ENCODE assay signal across 8 cellular contexts in genomic region chr15:90201150-90201943, GRCh38. TPM values are rescaled to one million over a fixed set of nuclear protein-coding genes. Genes with fewer than 3 reads are reported as not detected.
A peak's percentile ranks its signal among the peaks of the same experiment; 100 is the strongest.
DNase-seq lines count a peak whose midpoint lies in the region; ATAC-seq and TF ChIP-seq lines count a peak whose summit lies in the region.

SEMA4B (plus strand) TSS chr15:90201330; CDS start chr15:90201579, 249 bp downstream.

- no peak for TF ChIP-seq CTCF in glutamatergic neuron (IDR thresholded peaks at IDR 0.05; ENCODE audit: partially characterized antibody, unreplicated experiment)
- no peak for TF ChIP-seq CTCF in osteocyte (IDR thresholded peaks at IDR 0.05)
- TF ChIP-seq CTCF in tibial artery (IDR thresholded peaks at IDR 0.05): peak in 1 of 2 experiments; percentile 3

- H3K27me3 ChIP-seq in HUES64 (ENCODE audit: insufficient read depth, low read length) (no peaks in the 10 kb centered on the region), tibial artery (no peaks in the 10 kb centered on the region)

- peaks cover 14% of the 10 kb centered on the region for H3K4me1 ChIP-seq in HUES64 (ENCODE audit: insufficient read depth, low read length)
- peaks cover 0 to 54% (median 43%) of the 10 kb centered on the region in 4 donors for H3K4me1 ChIP-seq in tibial artery

- under 1% methylated on average over 86 of the region's 86 CpGs for WGBS in HUES64

- H3K9ac ChIP-seq in HUES64 (ENCODE audit: low read depth, low read length) (peak within 1 kb of the TSS; percentile 87), SK-N-MC (ENCODE audit: insufficient read length) (peak within 1 kb of the TSS; percentile 69)

- H3K27ac Mint-ChIP-seq in glutamatergic neuron (ENCODE audit: unreplicated experiment) (peak within 1 kb of the TSS; percentile 80), osteocyte (ENCODE audit: unreplicated experiment) (peak within 1 kb of the TSS; percentile 52)

- peaks cover 8% of the 10 kb centered on the region for H3K9me3 Mint-ChIP-seq in glutamatergic neuron (ENCODE audit: unreplicated experiment)
- no peaks in the 10 kb centered on the region for H3K9me3 Mint-ChIP-seq in osteocyte (ENCODE audit: unreplicated experiment)

- H3K4me3 Mint-ChIP-seq in glutamatergic neuron (ENCODE audit: unreplicated experiment) (peak within 1 kb of the TSS; percentile 97), osteocyte (ENCODE audit: unreplicated experiment) (peak within 1 kb of the TSS; percentile 83)

- H3K4me3 ChIP-seq in HUES64 (ENCODE audit: low read length) (peak within 1 kb of the TSS; percentile 93), SK-N-MC (peak within 1 kb of the TSS; percentile 88), tibial artery (peak within 1 kb of the TSS; percentile 71 to 96)

- H3K27me3 Mint-ChIP-seq in glutamatergic neuron (ENCODE audit: unreplicated experiment) (peaks cover 10% of the 10 kb centered on the region), osteocyte (ENCODE audit: unreplicated experiment) (no peaks in the 10 kb centered on the region)

- H3K4me1 Mint-ChIP-seq in glutamatergic neuron (ENCODE audit: low read depth, unreplicated experiment) (peaks cover 5% of the 10 kb centered on the region), osteocyte (ENCODE audit: unreplicated experiment) (peaks cover 21% of the 10 kb centered on the region)

- intact Hi-C loops in tibial artery (cut with DNase I; ENCODE audit: low total_unique reads): loop anchor here (5.0 kb wide), 1 partner anchor 39 kb away; no protein-coding TSS in a partner anchor

- no peaks in the 10 kb centered on the region for H3K36me3 Mint-ChIP-seq in glutamatergic neuron (ENCODE audit: unreplicated experiment)
- peaks cover 4% of the 10 kb centered on the region for H3K36me3 Mint-ChIP-seq in osteocyte (ENCODE audit: unreplicated experiment)

- H3K36me3 ChIP-seq in HUES64 (ENCODE audit: insufficient read depth, low read length) (no peaks in the 10 kb centered on the region), SK-N-MC (ENCODE audit: insufficient read depth, low read length) (no peaks in the 10 kb centered on the region), tibial artery (peaks cover 0 to 11% (median 0%) of the 10 kb centered on the region in 3 donors)

- no peaks in the 10 kb centered on the region for H3K9me3 ChIP-seq in HUES64 (ENCODE audit: insufficient read depth, low read depth, low read length)
- H3K9me3 ChIP-seq in SK-N-MC (ENCODE audit: low read depth, low read length): no peaks in the 10 kb centered on the region
- no peaks in the 10 kb centered on the region for H3K9me3 ChIP-seq in tibial artery

- peak; percentile 87 for ATAC-seq in GM21390 (IDR thresholded peaks at IDR 0.05; ENCODE audit: unreplicated experiment)

- peak; percentile 25 for DNase-seq in DMS79 (lab: John Stamatoyannopoulos, UW)
- no peak for DNase-seq in SK-N-MC (ENCODE audit: low read depth, low spot score)
- DNase-seq in activated naive CD4-positive, alpha-beta T cell treated with anti-CD3 and anti-CD28 coated beads, Interleukin-2, amount 50 U/mL, for 16 hours: peak; percentile 78
- DNase-seq in glutamatergic neuron: peak; percentile 87
- no peak for DNase-seq in osteocyte (ENCODE audit: extremely low spot score, unreplicated experiment)
- peak; percentile 67 to 83 for DNase-seq in tibial artery

- peak within 1 kb of the TSS; percentile 77 for H3K27ac ChIP-seq in HUES64 (ENCODE audit: low read depth, low read length)
- no peak within 1 kb of the TSS for H3K27ac ChIP-seq in SK-N-MC
- peak within 1 kb of the TSS; percentile 74 to 84 for H3K27ac ChIP-seq in tibial artery

RNA-seq across cellular contexts. Expression of gene SEMA4B, which starts in this region (rescaled TPM):
- polyA plus RNA-seq in HUES64 (2013, experiment 1 of 2): 25.2 TPM
- polyA plus RNA-seq in HUES64 (2013, experiment 2 of 2): 29.0 TPM
- total RNA-seq in glutamatergic neuron (ENCODE audit: unreplicated experiment) (31.8 TPM), osteocyte (23.3 and 26.0 TPM in 2 replicates)

Comparison
In these comparisons a context has a peak if more than half of its experiments do, and no peak if none do; other contexts are left out.
1. DNase-seq: peak in DMS79 (single experiment), activated naive CD4-positive, alpha-beta T cell treated with anti-CD3 and anti-CD28 coated beads, Interleukin-2, amount 50 U/mL, for 16 hours (single experiment), glutamatergic neuron (single experiment) and tibial artery (2 of 2); none in SK-N-MC (single experiment) and osteocyte (single experiment).
2. Peak in every context shown above with its lines, with median percentiles within 50 percentile points of each other: H3K4me3 ChIP-seq.